In genomic region chr2:224151161-224151560, GRCh38 we compare ENCODE assay signal across 1 cellular context.
A peak's percentile ranks its signal among the peaks of the same experiment; 100 is the strongest.
TF ChIP-seq lines count a peak whose summit lies in the region.

No MANE protein-coding gene starts in this region.

TF ChIP-seq in HepG2, 621 proteins besides CTCF, POLR2A, EP300 and RAD21 (continued from another document and continues in another):
- no peak for TF ChIP-seq ZNF414 (CRISPR knock-in tag; IDR thresholded peaks at IDR 0.05)
- no peak for TF ChIP-seq PRDM10 (CRISPR knock-in tag; IDR thresholded peaks at IDR 0.05; ENCODE audit: low read depth)
- TF ChIP-seq BRCA1 (CRISPR knock-in tag; IDR thresholded peaks at IDR 0.05) = no peak
- TF ChIP-seq, protein P1, sequence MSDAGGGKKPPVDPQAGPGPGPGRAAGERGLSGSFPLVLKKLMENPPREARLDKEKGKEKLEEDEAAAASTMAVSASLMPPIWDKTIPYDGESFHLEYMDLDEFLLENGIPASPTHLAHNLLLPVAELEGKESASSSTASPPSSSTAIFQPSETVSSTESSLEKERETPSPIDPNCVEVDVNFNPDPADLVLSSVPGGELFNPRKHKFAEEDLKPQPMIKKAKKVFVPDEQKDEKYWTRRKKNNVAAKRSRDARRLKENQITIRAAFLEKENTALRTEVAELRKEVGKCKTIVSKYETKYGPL (CRISPR knock-in tag; IDR thresholded peaks at IDR 0.05) = no peak
- peak; percentile 93 for TF ChIP-seq ARID5B (CRISPR knock-in tag; IDR thresholded peaks at IDR 0.05)
- no peak for TF ChIP-seq DMAP1 (CRISPR knock-in tag; IDR thresholded peaks at IDR 0.05)
- peak; percentile 32; the same call in 1 of the 2 replicates for TF ChIP-seq NR2F2 (IDR thresholded peaks at IDR 0.05; ENCODE audit: borderline replicate concordance, low read depth)
- TF ChIP-seq DMTF1 (CRISPR knock-in tag; IDR thresholded peaks at IDR 0.05) = no peak
- TF ChIP-seq, protein P2, sequence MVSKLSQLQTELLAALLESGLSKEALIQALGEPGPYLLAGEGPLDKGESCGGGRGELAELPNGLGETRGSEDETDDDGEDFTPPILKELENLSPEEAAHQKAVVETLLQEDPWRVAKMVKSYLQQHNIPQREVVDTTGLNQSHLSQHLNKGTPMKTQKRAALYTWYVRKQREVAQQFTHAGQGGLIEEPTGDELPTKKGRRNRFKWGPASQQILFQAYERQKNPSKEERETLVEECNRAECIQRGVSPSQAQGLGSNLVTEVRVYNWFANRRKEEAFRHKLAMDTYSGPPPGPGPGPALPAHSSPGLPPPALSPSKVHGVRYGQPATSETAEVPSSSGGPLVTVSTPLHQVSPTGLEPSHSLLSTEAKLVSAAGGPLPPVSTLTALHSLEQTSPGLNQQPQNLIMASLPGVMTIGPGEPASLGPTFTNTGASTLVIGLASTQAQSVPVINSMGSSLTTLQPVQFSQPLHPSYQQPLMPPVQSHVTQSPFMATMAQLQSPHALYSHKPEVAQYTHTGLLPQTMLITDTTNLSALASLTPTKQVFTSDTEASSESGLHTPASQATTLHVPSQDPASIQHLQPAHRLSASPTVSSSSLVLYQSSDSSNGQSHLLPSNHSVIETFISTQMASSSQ (IDR thresholded peaks at IDR 0.05; ENCODE audit: low read depth) = no peak
- TF ChIP-seq, protein P2 (CRISPR knock-in tag; IDR thresholded peaks at IDR 0.05; ENCODE audit: borderline replicate concordance) = no peak
- TF ChIP-seq ZNF644 (CRISPR knock-in tag; IDR thresholded peaks at IDR 0.05; ENCODE audit: low read depth) = 0 out of 2 replicates have a peak, but pooled peaks have one; percentile 8
- TF ChIP-seq ZNF570 (CRISPR knock-in tag; IDR thresholded peaks at IDR 0.05; ENCODE audit: borderline replicate concordance) = no peak
- TF ChIP-seq CENPBD1 (CRISPR knock-in tag; IDR thresholded peaks at IDR 0.05; ENCODE audit: borderline replicate concordance, low read depth) = no peak
- TF ChIP-seq, protein P3, sequence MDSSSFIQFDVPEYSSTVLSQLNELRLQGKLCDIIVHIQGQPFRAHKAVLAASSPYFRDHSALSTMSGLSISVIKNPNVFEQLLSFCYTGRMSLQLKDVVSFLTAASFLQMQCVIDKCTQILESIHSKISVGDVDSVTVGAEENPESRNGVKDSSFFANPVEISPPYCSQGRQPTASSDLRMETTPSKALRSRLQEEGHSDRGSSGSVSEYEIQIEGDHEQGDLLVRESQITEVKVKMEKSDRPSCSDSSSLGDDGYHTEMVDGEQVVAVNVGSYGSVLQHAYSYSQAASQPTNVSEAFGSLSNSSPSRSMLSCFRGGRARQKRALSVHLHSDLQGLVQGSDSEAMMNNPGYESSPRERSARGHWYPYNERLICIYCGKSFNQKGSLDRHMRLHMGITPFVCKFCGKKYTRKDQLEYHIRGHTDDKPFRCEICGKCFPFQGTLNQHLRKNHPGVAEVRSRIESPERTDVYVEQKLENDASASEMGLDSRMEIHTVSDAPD (CRISPR knock-in tag; IDR thresholded peaks at IDR 0.05) = no peak
- TF ChIP-seq PAXIP1 (CRISPR knock-in tag; conservative IDR thresholded peaks at IDR 0.05) = peak; percentile 73
- no peak for TF ChIP-seq ZNF670 (CRISPR knock-in tag; IDR thresholded peaks at IDR 0.05; ENCODE audit: borderline replicate concordance)
